ENCODE assay signal across 27 cellular contexts in the genomic region with DNA sequence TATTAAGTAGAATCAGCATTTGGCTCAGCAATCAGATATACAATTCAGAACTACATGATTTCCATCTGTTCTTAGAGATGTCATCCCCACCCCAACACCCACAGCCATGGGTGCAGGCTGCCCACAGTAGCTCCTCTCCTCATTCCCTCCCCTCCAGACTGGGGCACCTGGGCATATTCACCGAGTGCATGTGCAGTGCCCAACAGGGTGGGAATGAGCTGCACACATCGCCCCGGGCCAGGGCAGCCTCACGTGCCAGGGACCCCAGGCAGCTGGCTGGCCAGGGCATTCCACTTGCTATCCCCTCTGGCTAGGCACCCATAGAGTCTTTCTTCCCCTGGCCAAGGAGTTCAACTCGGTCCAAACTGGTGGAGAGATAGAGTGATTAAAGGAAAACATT.
"Had no signal": no experiment of that assay in that cellular context is flagged by ENCODE, and none has a peak within 500 bp of the region (broad histone marks: within the 10 kb centered on the region; RNA-seq: fewer than 3 reads in every experiment).

No MANE protein-coding gene starts in this region.

- H3K4me1 ChIP-seq: body of pancreas, colonic mucosa, esophagus squamous epithelium, gastroesophageal sphincter had no signal

- H3K27me3 ChIP-seq: body of pancreas, colonic mucosa, esophagus squamous epithelium, gastroesophageal sphincter had no signal

- DNase-seq: activated B cell treated with CpG ODN at 0.5 μM for 24 hours; activated CD4-positive, alpha-beta T cell treated with anti-CD3 and anti-CD28 coated beads for 48 hours; activated CD4-positive, alpha-beta T cell treated with anti-CD3 and anti-CD28 coated beads, Interleukin-2, amount 50 U/mL, for 1 hour; activated CD4-positive, alpha-beta T cell treated with anti-CD3 and anti-CD28 coated beads, Interleukin-2, amount 50 U/mL, for 48 hours; activated CD8-positive, alpha-beta memory T cell treated with anti-CD3 and anti-CD28 coated beads for 24 hours; activated CD8-positive, alpha-beta T cell treated with anti-CD3 and anti-CD28 coated beads for 36 hours; activated effector memory CD4-positive, alpha-beta T cell treated with Interleukin-2 at 50 U/mL for 16 hours; activated gamma-delta T cell treated with Interleukin-2 at 50 U/mL for 16 hours; activated naive CD4-positive, alpha-beta T cell treated with anti-CD3 and anti-CD28 coated beads, Interleukin-2, amount 50 U/mL, for 16 hours; activated naive CD4-positive, alpha-beta T cell treated with Interleukin-2 at 50 U/mL for 16 hours; activated T-cell treated with anti-CD3 and anti-CD28 coated beads, Interleukin-2, amount 50 U/mL, for 4 hours; amniotic stem cell; anterior cingulate cortex; body of pancreas; caudate nucleus; colonic mucosa; effector CD8-positive, alpha-beta T cell; esophagus squamous epithelium; foreskin melanocyte; T-helper 1 cell; T-helper 17 cell; T1000; WERI-Rb-1 had no signal

- H3K27ac ChIP-seq: body of pancreas, colonic mucosa, epithelial cell of prostate, esophagus squamous epithelium, gastroesophageal sphincter, WERI-Rb-1 had no signal

- H3K9me3 ChIP-seq: colonic mucosa had no signal

- ATAC-seq: activated CD4-positive, CD25-positive, alpha-beta regulatory T cell treated with anti-CD3 and anti-CD28 coated beads, Interleukin-2, amount 50 U/mL, for 24 hours; activated CD8-positive, alpha-beta T cell treated with anti-CD3 and anti-CD28 coated beads for 36 hours; activated T-cell treated with anti-CD3 and anti-CD28 coated beads, Interleukin-2, amount 50 U/mL, for 4 hours; activated T-helper 17 cell treated with anti-CD3 and anti-CD28 coated beads, Interleukin-2, amount 50 U/mL, for 72 hours; body of pancreas; gastroesophageal sphincter; T-helper 17 cell had no signal

- H3K4me3 ChIP-seq: body of pancreas, colonic mucosa, esophagus squamous epithelium, gastroesophageal sphincter had no signal

- H3K36me3 ChIP-seq: colonic mucosa, esophagus squamous epithelium, gastroesophageal sphincter, WERI-Rb-1 had no signal
